ENCODE assay signal across 26 cellular contexts in genomic region chr5:171622010-171622409, GRCh38.
DNase-seq lines count a peak whose midpoint lies in the region; ATAC-seq and TF ChIP-seq lines count a peak whose summit lies in the region.
"Had no signal": no experiment of that assay in that cellular context is flagged by ENCODE, and none has a peak within 500 bp of the region (broad histone marks: within the 10 kb centered on the region; RNA-seq: fewer than 3 reads in every experiment).

No MANE protein-coding gene starts in this region.

- H3K4me1 ChIP-seq in BE2C (no peaks in the 10 kb centered on the region), SJCRH30 (no peaks in the 10 kb centered on the region)

- no peaks in the 10 kb centered on the region for H3K9me3 ChIP-seq in BE2C
- no peaks in the 10 kb centered on the region for H3K9me3 ChIP-seq in SJCRH30 (replicated peaks)
- H3K9me3 ChIP-seq: Caco-2, ovary, upper lobe of left lung had no signal

- ATAC-seq in HG03159 (IDR thresholded peaks at IDR 0.05; ENCODE audit: unreplicated experiment), result no peak
- ATAC-seq: activated T-helper 17 cell treated with anti-CD3 and anti-CD28 coated beads, Interleukin-2, amount 50 U/mL, for 72 hours had no signal

- H3K36me3 ChIP-seq in BE2C, result no peaks in the 10 kb centered on the region
- H3K36me3 ChIP-seq in SJCRH30, result no peaks in the 10 kb centered on the region
- H3K36me3 ChIP-seq: ovary, upper lobe of left lung had no signal

- no peak overlapping the region for H3K27ac ChIP-seq in SJCRH30
- H3K27ac ChIP-seq: ovary, PC-9, upper lobe of left lung, VCaP had no signal

- H3K27me3 ChIP-seq in BE2C (no peaks in the 10 kb centered on the region), SJCRH30 (no peaks in the 10 kb centered on the region)
- H3K27me3 ChIP-seq: ovary, upper lobe of left lung had no signal

- TF ChIP-seq CTCF in BE2C (IDR thresholded peaks at IDR 0.05; ENCODE audit: low read depth, low read length), result no peak

- peak; percentile 34 for DNase-seq in BE2C
- DNase-seq in EL, result peak; percentile 19
- peak; percentile 58 for DNase-seq in RPMI7951 (ENCODE audit: low read depth)
- peak; percentile 51 for DNase-seq in fibroblast of gingiva (ENCODE audit: low read depth)
- no peak for DNase-seq in SJCRH30
- no peak for DNase-seq in T-helper 2 cell
- DNase-seq: activated CD4-positive, alpha-beta T cell treated with anti-CD3 and anti-CD28 coated beads for 4 hours; Caco-2; DMS79; effector CD8-positive, alpha-beta T cell; erythroblast; NCI-H1048; NCI-H510A; nephron progenitor cell; NK-92 treated with Interleukin-12 subunit alpha and Interleukin-12 subunit beta, amount 100 ng/mL, for 24 hours; ovary; PC-9; SHP77 treated with DMSO at 0.1 percent for 48 hours; small intestine; stimulated activated naive CD4-positive, alpha-beta T cell; SW 1271; T-helper 9 cell; upper lobe of left lung had no signal

- H3K4me3 ChIP-seq in BE2C (ENCODE audit: low read depth, low read length) (no peak overlapping the region), SJCRH30 (no peak overlapping the region)
- H3K4me3 ChIP-seq: ovary, PC-9, upper lobe of left lung had no signal

Comparison
In these comparisons a context has a peak if more than half of its experiments do, and no peak if none do; other contexts are left out.
1. DNase-seq: peak in BE2C (single experiment), EL (single experiment), RPMI7951 (single experiment) and fibroblast of gingiva (single experiment); none in SJCRH30 (0 of 2) and T-helper 2 cell (0 of 5).